11 cellular contexts compared by ENCODE assay signal in genomic region chr2:177106212-177106611, GRCh38.
DNase-seq lines count a peak whose midpoint lies in the region; ATAC-seq and TF ChIP-seq lines count a peak whose summit lies in the region.
"Had no signal": no experiment of that assay in that cellular context is flagged by ENCODE, and none has a peak within 500 bp of the region (broad histone marks: within the 10 kb centered on the region; RNA-seq: fewer than 3 reads in every experiment).

No MANE protein-coding gene starts in this region.

- no peak overlapping the region for H3K27ac Mint-ChIP-seq in neural crest cell (ENCODE audit: unreplicated experiment)

- H3K27me3 Mint-ChIP-seq in neural crest cell (ENCODE audit: low read depth) = peaks cover 9% of the 10 kb centered on the region

- H3K36me3 Mint-ChIP-seq in neural crest cell (ENCODE audit: low read depth) = peaks cover 3% of the 10 kb centered on the region

- H3K4me3 Mint-ChIP-seq in neural crest cell = no peak overlapping the region

- peak; percentile 14 for TF ChIP-seq CTCF in neural crest cell (conservative IDR thresholded peaks at IDR 0.05)

- H3K4me1 Mint-ChIP-seq in neural crest cell = no peaks in the 10 kb centered on the region

- peaks cover 10% of the 10 kb centered on the region for H3K9me3 Mint-ChIP-seq in neural crest cell

- peak; percentile 47 for ATAC-seq in HG02798 (IDR thresholded peaks at IDR 0.05; ENCODE audit: poor library complexity, unreplicated experiment)
- no peak for ATAC-seq in GM18502 (IDR thresholded peaks at IDR 0.05; ENCODE audit: poor library complexity, unreplicated experiment)

- intact Hi-C loops in head of caudate nucleus (cut with DNase I) = no loop called here

- DNase-seq in NCI-H748 treated with DMSO at 0.1 percent for 48 hours (lab: John Stamatoyannopoulos, UW) (peak; percentile 6), NCI-H748 (lab: John Stamatoyannopoulos, UW; ENCODE audit: unreplicated experiment) (no peak), SK-N-DZ (ENCODE audit: low spot score) (peak; percentile 23), neural crest cell (ENCODE audit: low read depth, low spot score) (no peak), head of caudate nucleus (no peak), amygdala (lab: John Stamatoyannopoulos, UW) (no peak)
- DNase-seq: GM23248; NK-92 treated with Interleukin-12 subunit alpha and Interleukin-12 subunit beta, amount 100 ng/mL, for 24 hours; upper lobe of left lung had no signal

Comparison
In these comparisons a context has a peak if more than half of its experiments do, and no peak if none do; other contexts are left out.
1. DNase-seq: peak in NCI-H748 treated with DMSO at 0.1 percent for 48 hours (single experiment) and SK-N-DZ (single experiment); none in NCI-H748 (single experiment), neural crest cell (single experiment), head of caudate nucleus (0 of 42) and amygdala (0 of 56).